In the genomic region with DNA sequence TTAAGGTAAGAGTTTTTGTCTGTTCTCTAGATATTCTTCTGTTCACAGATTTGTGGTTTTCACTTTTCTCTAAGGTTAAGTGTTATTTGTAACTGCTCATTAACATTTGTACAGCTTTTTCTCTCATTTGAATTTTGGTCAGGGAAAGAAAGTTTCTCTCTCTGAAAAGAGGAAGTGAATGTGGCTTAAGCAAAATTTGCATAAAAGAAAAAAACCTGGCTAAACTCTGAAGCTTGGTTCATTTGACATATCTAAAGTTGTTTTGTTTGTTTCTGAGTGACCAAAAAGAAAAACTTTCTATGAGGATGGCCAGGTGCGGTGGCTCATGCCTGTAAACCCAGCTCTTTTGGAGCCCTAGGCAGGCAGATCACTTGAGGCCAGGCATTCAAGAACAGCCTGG, we compare ENCODE assay signal across 9 cellular contexts. TPM values are rescaled to one million over a fixed set of nuclear protein-coding genes. Genes with fewer than 3 reads are reported as not detected.
DNase-seq lines count a peak whose midpoint lies in the region; ATAC-seq lines count a peak whose summit lies in the region.
"Had no signal": no experiment of that assay in that cellular context is flagged by ENCODE, and none has a peak within 500 bp of the region (broad histone marks: within the 10 kb centered on the region; RNA-seq: fewer than 3 reads in every experiment).

No MANE protein-coding gene starts in this region.

- peaks cover 0 to 3% of the 10 kb centered on the region in 2 donors for H3K9me3 Mint-ChIP-seq in activated T-cell treated with anti-CD3 and anti-CD28 coated beads, Interleukin-2, amount 50 U/mL, for 72 hours
- peaks cover 2% of the 10 kb centered on the region for H3K9me3 Mint-ChIP-seq in stimulated activated memory B cell treated with anti-CD40 and anti-IgM and Interleukin-4, amounts not matched to agents 10 μg/mL and 1 μg/mL and 100 μg/mL, for 72 hours

- no peak for ATAC-seq in activated T-cell treated with anti-CD3 and anti-CD28 coated beads, Interleukin-2, amount 50 U/mL, for 72 hours (replicated peaks in 1 of 2)
- ATAC-seq in HG02610 (IDR thresholded peaks at IDR 0.05; ENCODE audit: unreplicated experiment) (peak; percentile 88), HG03571 (IDR thresholded peaks at IDR 0.05; ENCODE audit: unreplicated experiment) (peak; percentile 90)
- peak; percentile 87 for ATAC-seq in stimulated activated memory B cell treated with anti-CD40 and anti-IgM and Interleukin-4, amounts not matched to agents 10 μg/mL and 1 μg/mL and 100 μg/mL, for 72 hours

- peak overlapping the region; percentile 55 for H3K27ac Mint-ChIP-seq in activated T-cell treated with anti-CD3 and anti-CD28 coated beads, Interleukin-2, amount 50 U/mL, for 72 hours
- peak overlapping the region; percentile 94 for H3K27ac Mint-ChIP-seq in stimulated activated memory B cell treated with anti-CD40 and anti-IgM and Interleukin-4, amounts not matched to agents 10 μg/mL and 1 μg/mL and 100 μg/mL, for 72 hours

- H3K27me3 Mint-ChIP-seq in activated T-cell treated with anti-CD3 and anti-CD28 coated beads, Interleukin-2, amount 50 U/mL, for 72 hours (ENCODE audit: low read depth), result peaks cover 63% of the 10 kb centered on the region
- no peaks in the 10 kb centered on the region for H3K27me3 Mint-ChIP-seq in stimulated activated memory B cell treated with anti-CD40 and anti-IgM and Interleukin-4, amounts not matched to agents 10 μg/mL and 1 μg/mL and 100 μg/mL, for 72 hours

- peaks cover 16% of the 10 kb centered on the region for H3K4me1 Mint-ChIP-seq in activated T-cell treated with anti-CD3 and anti-CD28 coated beads, Interleukin-2, amount 50 U/mL, for 72 hours (ENCODE audit: low read depth)
- H3K4me1 Mint-ChIP-seq in stimulated activated memory B cell treated with anti-CD40 and anti-IgM and Interleukin-4, amounts not matched to agents 10 μg/mL and 1 μg/mL and 100 μg/mL, for 72 hours, result peaks cover 53% of the 10 kb centered on the region

- H3K4me3 Mint-ChIP-seq in activated T-cell treated with anti-CD3 and anti-CD28 coated beads, Interleukin-2, amount 50 U/mL, for 72 hours, result peak overlapping the region in 1 of 2 donors; percentile 28
- peak overlapping the region; percentile 65 for H3K4me3 Mint-ChIP-seq in stimulated activated memory B cell treated with anti-CD40 and anti-IgM and Interleukin-4, amounts not matched to agents 10 μg/mL and 1 μg/mL and 100 μg/mL, for 72 hours

- peaks cover 2 to 3% of the 10 kb centered on the region in 2 donors for H3K36me3 Mint-ChIP-seq in activated T-cell treated with anti-CD3 and anti-CD28 coated beads, Interleukin-2, amount 50 U/mL, for 72 hours (ENCODE audit: insufficient read depth in 2 of 2)
- peaks cover 5% of the 10 kb centered on the region for H3K36me3 Mint-ChIP-seq in stimulated activated memory B cell treated with anti-CD40 and anti-IgM and Interleukin-4, amounts not matched to agents 10 μg/mL and 1 μg/mL and 100 μg/mL, for 72 hours

- no peak for DNase-seq in activated T-cell treated with anti-CD3 and anti-CD28 coated beads, Interleukin-2, amount 50 U/mL, for 72 hours
- DNase-seq in activated T-cell treated with anti-CD3 and anti-CD28 coated beads, Interleukin-2, amount 50 U/mL, for 1 hour, result no peak
- DNase-seq in NCI-H2196 (lab: John Stamatoyannopoulos, UW; ENCODE audit: unreplicated experiment) (no peak), NCI-H1105 treated with DMSO at 0.1 percent for 48 hours (lab: John Stamatoyannopoulos, UW) (no peak), NK-92 (lab: John Stamatoyannopoulos, UW; ENCODE audit: unreplicated experiment) (no peak)
- DNase-seq: activated T-cell treated with anti-CD3 and anti-CD28 coated beads for 4 hours had no signal

RNA-seq across cellular contexts. Expression of a gene that starts 22.0 kb away (rescaled TPM):
- total RNA-seq in activated T-cell treated with anti-CD3 and anti-CD28 coated beads, Interleukin-2, amount 50 U/mL, for 72 hours, result 10 to 100 TPM in 1 of 2 donors, 1 to 10 TPM in 1; 7.9 to 18.3 TPM

RNA-seq across cellular contexts. Expression of a gene that starts 58.5 kb away (rescaled TPM):
- 10 to 100 TPM; 37.8 to 44.3 TPM for total RNA-seq in activated T-cell treated with anti-CD3 and anti-CD28 coated beads, Interleukin-2, amount 50 U/mL, for 72 hours

Comparison
In these comparisons a context has a peak if more than half of its experiments do, and no peak if none do; other contexts are left out.
1. ATAC-seq: peak in HG02610 (single experiment), HG03571 (single experiment) and stimulated activated memory B cell treated with anti-CD40 and anti-IgM and Interleukin-4, amounts not matched to agents 10 μg/mL and 1 μg/mL and 100 μg/mL, for 72 hours (single experiment); none in activated T-cell treated with anti-CD3 and anti-CD28 coated beads, Interleukin-2, amount 50 U/mL, for 72 hours (0 of 2).